ENCODE assay signal across 1 cellular context in the genomic region with DNA sequence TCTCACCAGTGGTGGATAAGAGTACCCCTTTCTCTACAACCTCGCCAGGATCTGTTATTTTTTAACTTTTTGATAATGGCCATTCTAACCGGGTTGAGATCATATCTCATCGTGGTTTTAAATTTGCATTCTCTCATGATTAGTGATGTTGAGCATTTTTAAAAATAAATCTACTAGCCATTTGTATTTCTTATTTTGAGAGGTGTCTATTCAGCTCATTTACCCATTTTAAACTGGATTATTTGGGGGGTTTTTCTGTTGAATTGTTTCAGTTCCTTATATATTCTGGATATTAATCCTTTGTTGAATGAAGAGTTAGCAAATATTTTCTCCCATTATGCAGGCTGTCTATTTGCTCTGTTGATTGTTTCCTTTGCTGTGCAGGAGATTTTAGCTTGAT.
A peak's percentile ranks its signal among the peaks of the same experiment; 100 is the strongest.
TF ChIP-seq lines count a peak whose summit lies in the region.

No MANE protein-coding gene starts in this region.

TF ChIP-seq in GM12878, 131 proteins besides CTCF, POLR2A, EP300 and RAD21 (continued from another document):
- TF ChIP-seq, protein P1, sequence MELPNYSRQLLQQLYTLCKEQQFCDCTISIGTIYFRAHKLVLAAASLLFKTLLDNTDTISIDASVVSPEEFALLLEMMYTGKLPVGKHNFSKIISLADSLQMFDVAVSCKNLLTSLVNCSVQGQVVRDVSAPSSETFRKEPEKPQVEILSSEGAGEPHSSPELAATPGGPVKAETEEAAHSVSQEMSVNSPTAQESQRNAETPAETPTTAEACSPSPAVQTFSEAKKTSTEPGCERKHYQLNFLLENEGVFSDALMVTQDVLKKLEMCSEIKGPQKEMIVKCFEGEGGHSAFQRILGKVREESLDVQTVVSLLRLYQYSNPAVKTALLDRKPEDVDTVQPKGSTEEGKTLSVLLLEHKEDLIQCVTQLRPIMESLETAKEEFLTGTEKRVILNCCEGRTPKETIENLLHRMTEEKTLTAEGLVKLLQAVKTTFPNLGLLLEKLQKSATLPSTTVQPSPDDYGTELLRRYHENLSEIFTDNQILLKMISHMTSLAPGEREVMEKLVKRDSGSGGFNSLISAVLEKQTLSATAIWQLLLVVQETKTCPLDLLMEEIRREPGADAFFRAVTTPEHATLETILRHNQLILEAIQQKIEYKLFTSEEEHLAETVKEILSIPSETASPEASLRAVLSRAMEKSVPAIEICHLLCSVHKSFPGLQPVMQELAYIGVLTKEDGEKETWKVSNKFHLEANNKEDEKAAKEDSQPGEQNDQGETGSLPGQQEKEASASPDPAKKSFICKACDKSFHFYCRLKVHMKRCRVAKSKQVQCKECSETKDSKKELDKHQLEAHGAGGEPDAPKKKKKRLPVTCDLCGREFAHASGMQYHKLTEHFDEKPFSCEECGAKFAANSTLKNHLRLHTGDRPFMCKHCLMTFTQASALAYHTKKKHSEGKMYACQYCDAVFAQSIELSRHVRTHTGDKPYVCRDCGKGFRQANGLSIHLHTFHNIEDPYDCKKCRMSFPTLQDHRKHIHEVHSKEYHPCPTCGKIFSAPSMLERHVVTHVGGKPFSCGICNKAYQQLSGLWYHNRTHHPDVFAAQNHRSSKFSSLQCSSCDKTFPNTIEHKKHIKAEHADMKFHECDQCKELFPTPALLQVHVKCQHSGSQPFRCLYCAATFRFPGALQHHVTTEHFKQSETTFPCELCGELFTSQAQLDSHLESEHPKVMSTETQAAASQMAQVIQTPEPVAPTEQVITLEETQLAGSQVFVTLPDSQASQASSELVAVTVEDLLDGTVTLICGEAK (IDR thresholded peaks at IDR 0.05; ENCODE audit: borderline replicate concordance) = no peak
- TF ChIP-seq NR2C1 (IDR thresholded peaks at IDR 0.05) = no peak
- TF ChIP-seq NFIC (IDR thresholded peaks at IDR 0.05; ENCODE audit: low read depth, low read length) = peak; percentile 77
- TF ChIP-seq, protein P2, sequence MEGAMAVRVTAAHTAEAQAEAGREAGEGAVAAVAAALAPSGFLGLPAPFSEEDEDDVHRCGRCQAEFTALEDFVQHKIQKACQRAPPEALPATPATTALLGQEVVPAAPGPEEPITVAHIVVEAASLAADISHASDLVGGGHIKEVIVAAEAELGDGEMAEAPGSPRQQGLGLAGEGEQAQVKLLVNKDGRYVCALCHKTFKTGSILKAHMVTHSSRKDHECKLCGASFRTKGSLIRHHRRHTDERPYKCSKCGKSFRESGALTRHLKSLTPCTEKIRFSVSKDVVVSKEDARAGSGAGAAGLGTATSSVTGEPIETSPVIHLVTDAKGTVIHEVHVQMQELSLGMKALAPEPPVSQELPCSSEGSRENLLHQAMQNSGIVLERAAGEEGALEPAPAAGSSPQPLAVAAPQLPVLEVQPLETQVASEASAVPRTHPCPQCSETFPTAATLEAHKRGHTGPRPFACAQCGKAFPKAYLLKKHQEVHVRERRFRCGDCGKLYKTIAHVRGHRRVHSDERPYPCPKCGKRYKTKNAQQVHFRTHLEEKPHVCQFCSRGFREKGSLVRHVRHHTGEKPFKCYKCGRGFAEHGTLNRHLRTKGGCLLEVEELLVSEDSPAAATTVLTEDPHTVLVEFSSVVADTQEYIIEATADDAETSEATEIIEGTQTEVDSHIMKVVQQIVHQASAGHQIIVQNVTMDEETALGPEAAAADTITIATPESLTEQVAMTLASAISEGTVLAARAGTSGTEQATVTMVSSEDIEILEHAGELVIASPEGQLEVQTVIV (IDR thresholded peaks at IDR 0.05; ENCODE audit: borderline replicate concordance, partially characterized antibody) = no peak
- TF ChIP-seq MTA3 (IDR thresholded peaks at IDR 0.05; ENCODE audit: borderline replicate concordance, low read length) = no peak
- TF ChIP-seq, protein P3, sequence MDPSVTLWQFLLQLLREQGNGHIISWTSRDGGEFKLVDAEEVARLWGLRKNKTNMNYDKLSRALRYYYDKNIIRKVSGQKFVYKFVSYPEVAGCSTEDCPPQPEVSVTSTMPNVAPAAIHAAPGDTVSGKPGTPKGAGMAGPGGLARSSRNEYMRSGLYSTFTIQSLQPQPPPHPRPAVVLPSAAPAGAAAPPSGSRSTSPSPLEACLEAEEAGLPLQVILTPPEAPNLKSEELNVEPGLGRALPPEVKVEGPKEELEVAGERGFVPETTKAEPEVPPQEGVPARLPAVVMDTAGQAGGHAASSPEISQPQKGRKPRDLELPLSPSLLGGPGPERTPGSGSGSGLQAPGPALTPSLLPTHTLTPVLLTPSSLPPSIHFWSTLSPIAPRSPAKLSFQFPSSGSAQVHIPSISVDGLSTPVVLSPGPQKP (IDR thresholded peaks at IDR 0.05; ENCODE audit: low read depth, low read length) = no peak
- TF ChIP-seq MEF2A (IDR thresholded peaks at IDR 0.05; ENCODE audit: insufficient read depth, low read depth, low read length) = peak; percentile 80
- TF ChIP-seq IKZF2 (IDR thresholded peaks at IDR 0.05) = peak in 1 of 2 experiments; percentile 48; a peak in 2 of 4 replicates
- TF ChIP-seq ZNF622 (IDR thresholded peaks at IDR 0.05) = no peak
